In the genomic region with DNA sequence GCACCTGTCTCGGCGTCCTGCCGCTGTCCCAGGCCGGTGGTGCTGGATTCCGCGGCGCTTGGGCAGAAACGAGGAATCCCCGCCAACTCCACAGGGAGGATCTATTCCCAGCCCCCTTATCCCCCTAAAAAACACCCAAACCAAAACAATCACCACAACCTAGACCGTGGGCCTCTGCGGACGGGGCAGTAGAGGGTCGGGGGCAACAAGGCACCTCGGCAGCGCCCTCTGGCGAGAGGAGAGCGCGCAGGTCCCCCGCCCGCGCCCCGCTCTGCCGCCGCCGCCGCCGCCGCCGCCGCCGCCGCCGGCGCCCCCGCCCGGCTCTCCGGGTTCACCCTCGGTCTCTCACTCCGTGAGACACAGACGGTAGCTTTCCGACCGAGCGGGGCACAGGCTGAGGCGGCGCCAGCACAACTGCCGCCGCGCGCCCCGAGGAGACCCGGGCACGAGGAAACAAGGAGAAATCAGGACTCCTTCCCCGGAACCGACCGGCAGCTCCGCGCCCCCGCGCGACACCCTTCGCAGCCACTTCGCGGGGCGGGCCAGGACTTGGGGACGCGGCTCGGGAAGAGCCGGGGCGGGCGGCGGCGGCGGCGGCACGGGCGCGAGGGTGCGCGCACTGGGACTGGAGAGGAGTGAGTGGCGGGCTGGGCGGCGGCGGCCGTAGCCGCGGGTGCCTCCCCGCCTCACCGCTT, we compare ENCODE assay signal across 8 cellular contexts. TPM values are rescaled to one million over a fixed set of nuclear protein-coding genes. Genes with fewer than 3 reads are reported as not detected.
DNase-seq lines count a peak whose midpoint lies in the region; ATAC-seq and TF ChIP-seq lines count a peak whose summit lies in the region.

A gene (plus strand): TSS at position 360 of the 695 bp plus-strand sequence.

- ATAC-seq in GM18517 (IDR thresholded peaks at IDR 0.05; ENCODE audit: unreplicated experiment) (peak; percentile 48), HG03045 (IDR thresholded peaks at IDR 0.05; ENCODE audit: unreplicated experiment) (peak; percentile 64), sciatic nerve (peak; percentile 68)

- no peaks in the 10 kb centered on the region for H3K9me3 ChIP-seq in ascending aorta

- H3K27ac ChIP-seq in ascending aorta = no peak within 1 kb of the TSS

- no peaks in the 10 kb centered on the region for H3K36me3 ChIP-seq in ascending aorta

- intact Hi-C loops in ascending aorta (cut with DNase I) = no loop called here
- intact Hi-C loops in sciatic nerve (cut with DNase I) = no loop called here

- DNase-seq in AG10803 (ENCODE audit: low read depth) (peak; percentile 21), NCI-H748 (lab: John Stamatoyannopoulos, UW; ENCODE audit: unreplicated experiment) (peak; percentile 72), ascending aorta (ENCODE audit: low spot score in 2 of 2) (no peak), iPS DF 19.7 (ENCODE audit: low read depth, low spot score) (peak; percentile 67), sciatic nerve (ENCODE audit: low spot score) (peak; percentile 73), NK-92 (lab: John Stamatoyannopoulos, UW; ENCODE audit: unreplicated experiment) (no peak)

- peaks cover 0 to 9% of the 10 kb centered on the region in 2 donors for H3K4me1 ChIP-seq in ascending aorta

- H3K4me3 ChIP-seq in AG10803 (ENCODE audit: low read length) = peak within 1 kb of the TSS; percentile 46
- peak within 1 kb of the TSS; percentile 67 to 78 for H3K4me3 ChIP-seq in ascending aorta

- H3K27me3 ChIP-seq in ascending aorta = no peaks in the 10 kb centered on the region

- TF ChIP-seq CTCF in AG10803 (conservative IDR thresholded peaks at IDR 0.05; ENCODE audit: low read length) (no peak; the same call in 1 of the 2 replicates), ascending aorta (IDR thresholded peaks at IDR 0.05) (no peak)

RNA-seq across cellular contexts. Expression of the gene that starts here (rescaled TPM):
- not detected for total RNA-seq in ascending aorta
- total RNA-seq in sciatic nerve = 24.6 TPM

Comparison
In these comparisons a context has a peak if more than half of its experiments do, and no peak if none do; other contexts are left out.
1. RNA of the gene that starts here (total RNA-seq): 24.6 TPM in sciatic nerve (single experiment); not detected in ascending aorta (single experiment); every median in the first group is over 10 times any median in the second.
2. DNase-seq: peak in AG10803 (single experiment), NCI-H748 (single experiment), iPS DF 19.7 (single experiment) and sciatic nerve (single experiment); none in ascending aorta (0 of 2) and NK-92 (single experiment).
3. Peak in every context shown above with its lines, with median percentiles within 50 percentile points of each other: ATAC-seq.